In genomic region chr3:4637265-4637664, GRCh38 we compare ENCODE assay signal across 34 cellular contexts.
"Had no signal": no experiment of that assay in that cellular context is flagged by ENCODE, and none has a peak within 500 bp of the region (broad histone marks: within the 10 kb centered on the region; RNA-seq: fewer than 3 reads in every experiment).

No MANE protein-coding gene starts in this region.

- DNase-seq: activated CD4-positive, alpha-beta memory T cell treated with anti-CD3 and anti-CD28 coated beads, Interleukin-2, amount 10 ng/mL, durations not matched to agents 7 days and 5 days; activated CD4-positive, alpha-beta T cell treated with anti-CD3 and anti-CD28 coated beads for 1 hour; activated CD4-positive, alpha-beta T cell treated with anti-CD3 and anti-CD28 coated beads for 36 hours; activated CD4-positive, alpha-beta T cell treated with anti-CD3 and anti-CD28 coated beads for 48 hours; activated CD4-positive, alpha-beta T cell treated with anti-CD3 and anti-CD28 coated beads, Interleukin-2, amount 10 ng/mL, durations not matched to agents 7 days and 5 days; activated CD4-positive, alpha-beta T cell treated with anti-CD3 and anti-CD28 coated beads, Interleukin-2, amount 50 U/mL, for 48 hours; activated CD8-positive, alpha-beta memory T cell treated with anti-CD3 and anti-CD28 coated beads for 24 hours; activated CD8-positive, alpha-beta memory T cell treated with anti-CD3 and anti-CD28 coated beads, Interleukin-2, amount 10 ng/mL, durations not matched to agents 7 days and 5 days; activated CD8-positive, alpha-beta memory T cell treated with anti-CD3 and anti-CD28 coated beads, Interleukin-2, amount 50 U/mL, for 48 hours; activated CD8-positive, alpha-beta T cell treated with anti-CD3 and anti-CD28 coated beads, Interleukin-2, amount 10 ng/mL, durations not matched to agents 7 days and 5 days; activated effector memory CD4-positive, alpha-beta T cell treated with anti-CD3 and anti-CD28 coated beads, Interleukin-2, amount 50 U/mL, for 16 hours; activated gamma-delta T cell treated with Interleukin-2 at 50 U/mL for 16 hours; activated naive CD4-positive, alpha-beta T cell; activated naive CD4-positive, alpha-beta T cell treated with anti-CD3 and anti-CD28 coated beads for 36 hours; activated naive CD4-positive, alpha-beta T cell treated with anti-CD3 and anti-CD28 coated beads, Interleukin-2, amount 50 U/mL, for 16 hours; activated naive CD8-positive, alpha-beta T cell treated with anti-CD3 and anti-CD28 coated beads for 36 hours; activated T-cell treated with anti-CD3 and anti-CD28 coated beads, Interleukin-2, amount 50 U/mL, for 1 hour; activated T-cell treated with anti-CD3 and anti-CD28 coated beads, Interleukin-2, amount 50 U/mL, for 4 hours; activated T-cell treated with anti-CD3 and anti-CD28 coated beads, Interleukin-2, amount 50 U/mL, for 72 hours; adrenal gland; amniotic stem cell; aorta; body of pancreas; brain microvascular endothelial cell; central memory CD4-positive, alpha-beta T cell; T-cell; T-helper 2 cell; T-helper 9 cell had no signal

- H3K4me3 Mint-ChIP-seq: activated CD4-positive, alpha-beta memory T cell treated with anti-CD3 and anti-CD28 coated beads, Interleukin-2, amount 10 ng/mL, durations not matched to agents 7 days and 5 days; activated CD4-positive, alpha-beta T cell treated with anti-CD3 and anti-CD28 coated beads for 36 hours; activated CD4-positive, alpha-beta T cell treated with anti-CD3 and anti-CD28 coated beads, Interleukin-2, amount 10 ng/mL, durations not matched to agents 7 days and 5 days; activated CD8-positive, alpha-beta memory T cell treated with anti-CD3 and anti-CD28 coated beads, Interleukin-2, amount 10 ng/mL, durations not matched to agents 7 days and 5 days; activated CD8-positive, alpha-beta T cell treated with anti-CD3 and anti-CD28 coated beads, Interleukin-2, amount 10 ng/mL, durations not matched to agents 7 days and 5 days; activated naive CD4-positive, alpha-beta T cell treated with anti-CD3 and anti-CD28 coated beads for 36 hours; activated naive CD8-positive, alpha-beta T cell treated with anti-CD3 and anti-CD28 coated beads for 36 hours; activated T-cell treated with anti-CD3 and anti-CD28 coated beads, Interleukin-2, amount 50 U/mL, for 4 hours; activated T-cell treated with anti-CD3 and anti-CD28 coated beads, Interleukin-2, amount 50 U/mL, for 72 hours; activated T-helper 1 cell treated with anti-CD3 and anti-CD28 coated beads, Interleukin-12 subunit alpha, Interleukin-12 subunit beta, Interleukin-2, Interleukin-4 antibody, amounts not matched to agents 30 ng/mL and 10 ng/mL and 1 ng/mL, durations not matched to agents 14 hours and 24 hours and 36 hours; activated T-helper 17 cell treated with anti-CD3 and anti-CD28 coated beads, Interleukin-2, amount 50 U/mL, for 72 hours; T-cell; T-helper 2 cell treated with Interferon-gamma antibody and Interleukin-4, amounts not matched to agents 5 μg/mL and 100 μg/mL, for 36 hours had no signal

- H3K36me3 ChIP-seq: brain microvascular endothelial cell, breast epithelium had no signal

- H3K27ac Mint-ChIP-seq: activated CD4-positive, alpha-beta memory T cell treated with anti-CD3 and anti-CD28 coated beads, Interleukin-2, amount 10 ng/mL, durations not matched to agents 7 days and 5 days; activated CD4-positive, alpha-beta T cell treated with anti-CD3 and anti-CD28 coated beads for 36 hours; activated CD4-positive, alpha-beta T cell treated with anti-CD3 and anti-CD28 coated beads, Interleukin-2, amount 10 ng/mL, durations not matched to agents 7 days and 5 days; activated CD8-positive, alpha-beta memory T cell treated with anti-CD3 and anti-CD28 coated beads, Interleukin-2, amount 10 ng/mL, durations not matched to agents 7 days and 5 days; activated CD8-positive, alpha-beta T cell treated with anti-CD3 and anti-CD28 coated beads, Interleukin-2, amount 10 ng/mL, durations not matched to agents 7 days and 5 days; activated naive CD4-positive, alpha-beta T cell treated with anti-CD3 and anti-CD28 coated beads for 36 hours; activated naive CD4-positive, alpha-beta T cell treated with anti-CD3 and anti-CD28 coated beads, Interleukin-2, amount 50 U/mL, for 72 hours; activated naive CD8-positive, alpha-beta T cell treated with anti-CD3 and anti-CD28 coated beads for 36 hours; activated T-cell treated with anti-CD3 and anti-CD28 coated beads, Interleukin-2, amount 50 U/mL, for 72 hours; activated T-helper 1 cell treated with anti-CD3 and anti-CD28 coated beads, Interleukin-12 subunit alpha, Interleukin-12 subunit beta, Interleukin-2, Interleukin-4 antibody, amounts not matched to agents 30 ng/mL and 10 ng/mL and 1 ng/mL, durations not matched to agents 14 hours and 24 hours and 36 hours; T-cell; T-helper 2 cell treated with Interferon-gamma antibody and Interleukin-4, amounts not matched to agents 5 μg/mL and 100 μg/mL, for 36 hours had no signal

- H3K4me1 ChIP-seq: adrenal gland, body of pancreas, breast epithelium had no signal

- H3K9me3 ChIP-seq: adrenal gland, body of pancreas, breast epithelium had no signal

- H3K4me3 ChIP-seq: adrenal gland, body of pancreas, breast epithelium had no signal

- H3K9me3 Mint-ChIP-seq: activated CD4-positive, alpha-beta memory T cell treated with anti-CD3 and anti-CD28 coated beads, Interleukin-2, amount 10 ng/mL, durations not matched to agents 7 days and 5 days; activated CD4-positive, alpha-beta T cell treated with anti-CD3 and anti-CD28 coated beads, Interleukin-2, amount 10 ng/mL, durations not matched to agents 7 days and 5 days; activated naive CD4-positive, alpha-beta T cell treated with anti-CD3 and anti-CD28 coated beads for 36 hours; activated naive CD4-positive, alpha-beta T cell treated with anti-CD3 and anti-CD28 coated beads, Interleukin-2, amount 50 U/mL, for 72 hours; activated naive CD8-positive, alpha-beta T cell treated with anti-CD3 and anti-CD28 coated beads for 36 hours; activated T-cell treated with anti-CD3 and anti-CD28 coated beads, Interleukin-2, amount 50 U/mL, for 4 hours; activated T-cell treated with anti-CD3 and anti-CD28 coated beads, Interleukin-2, amount 50 U/mL, for 72 hours; activated T-helper 1 cell treated with anti-CD3 and anti-CD28 coated beads, Interleukin-12 subunit alpha, Interleukin-12 subunit beta, Interleukin-2, Interleukin-4 antibody, amounts not matched to agents 30 ng/mL and 10 ng/mL and 1 ng/mL, durations not matched to agents 14 hours and 24 hours and 36 hours; activated T-helper 17 cell treated with anti-CD3 and anti-CD28 coated beads, Interleukin-2, amount 50 U/mL, for 72 hours; T-cell; T-helper 2 cell treated with Interferon-gamma antibody and Interleukin-4, amounts not matched to agents 5 μg/mL and 100 μg/mL, for 36 hours had no signal

- H3K27me3 Mint-ChIP-seq: activated CD4-positive, alpha-beta memory T cell treated with anti-CD3 and anti-CD28 coated beads, Interleukin-2, amount 10 ng/mL, durations not matched to agents 7 days and 5 days; activated CD4-positive, alpha-beta T cell treated with anti-CD3 and anti-CD28 coated beads for 36 hours; activated CD4-positive, alpha-beta T cell treated with anti-CD3 and anti-CD28 coated beads, Interleukin-2, amount 10 ng/mL, durations not matched to agents 7 days and 5 days; activated CD8-positive, alpha-beta memory T cell treated with anti-CD3 and anti-CD28 coated beads, Interleukin-2, amount 10 ng/mL, durations not matched to agents 7 days and 5 days; activated naive CD8-positive, alpha-beta T cell treated with anti-CD3 and anti-CD28 coated beads for 36 hours; activated T-helper 17 cell treated with anti-CD3 and anti-CD28 coated beads, Interleukin-2, amount 50 U/mL, for 72 hours; T-cell had no signal

- H3K27ac ChIP-seq: adrenal gland, body of pancreas, brain microvascular endothelial cell, breast epithelium, VCaP had no signal

- ATAC-seq: activated CD4-positive, alpha-beta T cell treated with anti-CD3 and anti-CD28 coated beads for 36 hours; activated CD8-positive, alpha-beta memory T cell treated with anti-CD3 and anti-CD28 coated beads, Interleukin-2, amount 10 ng/mL, durations not matched to agents 7 days and 5 days; activated CD8-positive, alpha-beta T cell treated with anti-CD3 and anti-CD28 coated beads, Interleukin-2, amount 10 ng/mL, durations not matched to agents 7 days and 5 days; activated naive CD4-positive, alpha-beta T cell treated with anti-CD3 and anti-CD28 coated beads, Interleukin-2, amount 50 U/mL, for 72 hours; activated T-cell treated with anti-CD3 and anti-CD28 coated beads, Interleukin-2, amount 50 U/mL, for 4 hours; activated T-cell treated with anti-CD3 and anti-CD28 coated beads, Interleukin-2, amount 50 U/mL, for 72 hours; activated T-helper 17 cell treated with anti-CD3 and anti-CD28 coated beads, Interleukin-2, amount 50 U/mL, for 72 hours; body of pancreas; T-cell had no signal

- H3K36me3 Mint-ChIP-seq: activated naive CD4-positive, alpha-beta T cell treated with anti-CD3 and anti-CD28 coated beads, Interleukin-2, amount 50 U/mL, for 72 hours; activated naive CD8-positive, alpha-beta T cell treated with anti-CD3 and anti-CD28 coated beads for 36 hours had no signal

- H3K27me3 ChIP-seq: adrenal gland, body of pancreas, brain microvascular endothelial cell, breast epithelium had no signal
